Comparison of ENCODE assay signal across 1 cellular context in genomic region chr5:115686692-115687054, GRCh38.
TF ChIP-seq lines count a peak whose summit lies in the region.

No MANE protein-coding gene starts in this region.

TF ChIP-seq in H1, 55 proteins besides CTCF, POLR2A, EP300 and RAD21 (continued from another document):
- TF ChIP-seq E2F6 (IDR thresholded peaks at IDR 0.05): no peak
